Comparison of ENCODE assay signal across 8 cellular contexts in genomic region chr11:62171261-62171723, GRCh38. TPM values are rescaled to one million over a fixed set of nuclear protein-coding genes. Genes with fewer than 3 reads are reported as not detected.
A peak's percentile ranks its signal among the peaks of the same experiment; 100 is the strongest.
DNase-seq lines count a peak whose midpoint lies in the region; ATAC-seq and TF ChIP-seq lines count a peak whose summit lies in the region.

No MANE protein-coding gene starts in this region.

- CTCF ChIA-PET in activated CD8-positive, alpha-beta T cell treated with anti-CD3 and anti-CD28 coated beads for 36 hours (lab: Charles Lee) = interaction anchor here (0.7 to 3.9 kb wide), 15 partner anchors 9 to 286 kb away, joined by 3 to 30 read pairs (median 4); no protein-coding TSS in a partner anchor

- H3K9me3 Mint-ChIP-seq in activated CD8-positive, alpha-beta T cell treated with anti-CD3 and anti-CD28 coated beads for 36 hours = no peaks in the 10 kb centered on the region

- intact Hi-C loops in activated CD8-positive, alpha-beta T cell treated with anti-CD3 and anti-CD28 coated beads for 36 hours (cut with micrococcal nuclease) = loop anchor here (5.0 kb wide), 1 partner anchor 141 kb away; no protein-coding TSS in a partner anchor

- no peak overlapping the region for H3K27ac Mint-ChIP-seq in activated CD8-positive, alpha-beta T cell treated with anti-CD3 and anti-CD28 coated beads for 36 hours

- H3K36me3 Mint-ChIP-seq in activated CD8-positive, alpha-beta T cell treated with anti-CD3 and anti-CD28 coated beads for 36 hours (ENCODE audit: low read depth) = no peaks in the 10 kb centered on the region

- DNase-seq in C1 segment of cervical spinal cord (lab: John Stamatoyannopoulos, UW) = peak in 12 of 14 donors; percentile 5 to 67 (median 48)
- peak; percentile 20 for DNase-seq in HS-27A (ENCODE audit: low read depth)
- peak; percentile 95 for DNase-seq in NCI-H82 (lab: John Stamatoyannopoulos, UW)
- DNase-seq in activated CD8-positive, alpha-beta T cell treated with anti-CD3 and anti-CD28 coated beads for 36 hours = peak; percentile 94
- peak; percentile 60 for DNase-seq in effector CD8-positive, alpha-beta T cell (lab: John Stamatoyannopoulos, UW)
- DNase-seq in medulla oblongata (ENCODE audit: extremely low spot score) = peak; percentile 95
- DNase-seq in stimulated activated CD8-positive, alpha-beta memory T cell treated with anti-CD3 and anti-CD28 coated beads, Interleukin-15, amount 100 ng/mL, for 48 hours (ENCODE audit: low read depth in 2 of 2) = peak; percentile 34 to 42
- DNase-seq in GM19240 (ENCODE audit: insufficient read length, low spot score) = no peak

- peaks cover 4% of the 10 kb centered on the region for H3K4me1 Mint-ChIP-seq in activated CD8-positive, alpha-beta T cell treated with anti-CD3 and anti-CD28 coated beads for 36 hours (ENCODE audit: low read depth)

- peak; percentile 78 for ATAC-seq in activated CD8-positive, alpha-beta T cell treated with anti-CD3 and anti-CD28 coated beads for 36 hours

- POLR2A ChIA-PET in activated CD8-positive, alpha-beta T cell treated with anti-CD3 and anti-CD28 coated beads for 36 hours (lab: Charles Lee) = no interaction called here

- H3K27me3 Mint-ChIP-seq in activated CD8-positive, alpha-beta T cell treated with anti-CD3 and anti-CD28 coated beads for 36 hours = peaks cover 25% of the 10 kb centered on the region

- TF ChIP-seq CTCF in activated CD8-positive, alpha-beta T cell treated with anti-CD3 and anti-CD28 coated beads for 36 hours (IDR thresholded peaks at IDR 0.05) = peak; percentile 67

- no peak overlapping the region for H3K4me3 Mint-ChIP-seq in activated CD8-positive, alpha-beta T cell treated with anti-CD3 and anti-CD28 coated beads for 36 hours

RNA-seq across cellular contexts. Expression of gene SCGB1D1, which starts 18.7 kb away (rescaled TPM):
- not detected for total RNA-seq in activated CD8-positive, alpha-beta T cell treated with anti-CD3 and anti-CD28 coated beads for 36 hours

RNA-seq across cellular contexts. Expression of gene SCGB2A1, which starts 37.2 kb away (rescaled TPM):
- not detected for total RNA-seq in activated CD8-positive, alpha-beta T cell treated with anti-CD3 and anti-CD28 coated beads for 36 hours

RNA-seq across cellular contexts. Expression of gene INCENP, which starts 47.5 kb away (rescaled TPM):
- total RNA-seq in activated CD8-positive, alpha-beta T cell treated with anti-CD3 and anti-CD28 coated beads for 36 hours = 100 to 1,000 TPM; 126 to 130 TPM
